In genomic region chr7:13687500-13687899, GRCh38 we compare ENCODE assay signal across 24 cellular contexts.
"Had no signal": no experiment of that assay in that cellular context is flagged by ENCODE, and none has a peak within 500 bp of the region (broad histone marks: within the 10 kb centered on the region; RNA-seq: fewer than 3 reads in every experiment).

No MANE protein-coding gene starts in this region.

- H3K27ac ChIP-seq: brain microvascular endothelial cell, gastrocnemius medialis, left lung, lower lobe of right lung, testis, transverse colon had no signal

- H3K9me3 ChIP-seq: gastrocnemius medialis, left lung, lower lobe of right lung, testis, transverse colon had no signal

- DNase-seq: activated CD4-positive, alpha-beta memory T cell treated with anti-CD3 and anti-CD28 coated beads, Interleukin-2, amount 10 ng/mL, durations not matched to agents 7 days and 5 days; activated CD4-positive, alpha-beta T cell treated with anti-CD3 and anti-CD28 coated beads, Interleukin-2, amount 10 ng/mL, durations not matched to agents 24 days and 14 days; activated CD4-positive, CD25-positive, alpha-beta regulatory T cell treated with anti-CD3 and anti-CD28 coated beads, Interleukin-2, amount 50 U/mL, for 72 hours; activated CD8-positive, alpha-beta memory T cell treated with anti-CD3 and anti-CD28 coated beads, Interleukin-2, amount 50 U/mL, for 48 hours; activated gamma-delta T cell; activated naive CD4-positive, alpha-beta T cell treated with anti-CD3 and anti-CD28 coated beads, Interleukin-2, amount 10 ng/mL, durations not matched to agents 7 days and 5 days; activated naive CD8-positive, alpha-beta T cell treated with anti-CD3 and anti-CD28 coated beads, Interleukin-2, amount 10 ng/mL, durations not matched to agents 7 days and 5 days; activated T-cell treated with anti-CD3 and anti-CD28 coated beads, Interleukin-2, amount 50 U/mL, for 24 hours; brain microvascular endothelial cell; cortex of kidney; effector memory CD8-positive, alpha-beta T cell; erythroblast; gastrocnemius medialis; glutamatergic neuron; left lung; lower lobe of right lung; mesenchymal stem cell; natural killer cell; posterior cingulate gyrus; right cardiac atrium; stimulated activated CD4-positive, alpha-beta T cell treated with anti-CD3 and anti-CD28 coated beads, Interleukin-2, amount 100 ng/mL, for 48 hours; stimulated activated naive CD8-positive, alpha-beta T cell treated with anti-CD3 and anti-CD28 coated beads, Interleukin-15, Interleukin-2, amounts not matched to agents 100 U/mL and 50 U/mL, for 24 hours; testis; transverse colon had no signal

- H3K4me1 ChIP-seq: gastrocnemius medialis, left lung, lower lobe of right lung, testis, transverse colon had no signal

- H3K36me3 ChIP-seq: brain microvascular endothelial cell, gastrocnemius medialis, left lung, lower lobe of right lung, transverse colon had no signal

- H3K27me3 ChIP-seq: brain microvascular endothelial cell, gastrocnemius medialis, left lung, testis, transverse colon had no signal

- H3K4me3 ChIP-seq: gastrocnemius medialis, left lung, lower lobe of right lung, testis, transverse colon had no signal
